Comparison of ENCODE assay signal across 8 cellular contexts in the genomic region with DNA sequence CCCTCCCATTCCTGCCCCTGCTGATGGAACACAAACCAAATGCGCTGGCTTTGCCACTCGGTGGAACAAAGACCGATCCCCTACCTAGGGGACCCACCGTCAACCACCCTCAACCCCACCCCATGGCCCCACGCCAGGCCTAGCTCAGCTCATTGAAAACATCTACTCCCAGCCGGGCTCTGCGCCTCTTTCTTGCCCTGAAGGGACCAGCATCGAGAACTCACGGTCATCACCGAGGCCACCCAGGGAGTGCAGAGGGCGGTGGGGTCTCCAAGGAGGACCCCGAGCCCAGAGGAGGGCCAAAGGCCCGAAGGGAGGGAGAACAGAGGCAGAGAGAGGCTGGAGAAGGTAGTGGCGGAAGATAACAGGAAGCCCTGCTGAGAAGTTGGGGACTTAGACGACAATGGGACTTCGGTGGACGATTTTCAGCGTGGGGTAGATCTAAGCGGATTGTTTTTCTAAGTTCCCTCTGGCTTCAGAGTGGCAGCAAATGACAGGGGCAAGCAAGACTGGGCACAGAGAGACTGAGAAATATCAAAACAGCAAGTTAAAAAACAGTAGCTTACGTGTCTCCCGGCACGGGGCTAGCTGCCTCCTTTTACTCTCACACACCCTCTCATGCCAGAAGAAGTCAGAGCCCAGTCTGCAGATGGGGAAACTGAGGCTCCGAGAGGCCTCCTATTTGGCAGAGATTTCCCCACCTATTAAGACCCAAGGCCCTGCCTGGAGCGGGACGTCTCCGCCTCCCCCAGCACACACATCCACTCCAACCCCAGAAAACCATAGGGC. TPM values are rescaled to one million over a fixed set of nuclear protein-coding genes. Genes with fewer than 3 reads are reported as not detected.
DNase-seq lines count a peak whose midpoint lies in the region; ATAC-seq and TF ChIP-seq lines count a peak whose summit lies in the region.

No MANE protein-coding gene starts in this region.

- POLR2A ChIA-PET in CD4-positive, alpha-beta T cell (lab: Charles Lee), result interaction anchor here (0.6 to 3.1 kb wide), 15 partner anchors 7 to 225 kb away, joined by 3 to 52 read pairs (median 4); partner anchors contain the start of genes HAPSTR1, LITAFD, PMM2 and TMEM186

- peak; percentile 4 for ATAC-seq in CD4-positive, alpha-beta T cell (ENCODE audit: poor library complexity)
- ATAC-seq in foreskin keratinocyte (no peak), GM19324 (IDR thresholded peaks at IDR 0.05; ENCODE audit: low FRiP score, unreplicated experiment) (no peak), HG03354 (IDR thresholded peaks at IDR 0.05; ENCODE audit: poor library complexity, severe bottlenecking, unreplicated experiment) (no peak)

- H3K27ac ChIP-seq in CD4-positive, alpha-beta T cell (ENCODE audit: low read depth, low read length), result peak overlapping the region; percentile 45
- H3K27ac ChIP-seq in HUES48 (ENCODE audit: low read depth, low read length) (peak overlapping the region; percentile 90), foreskin keratinocyte (peak overlapping the region; percentile 75), ovary (peak overlapping the region; percentile 77 to 88)

- CTCF ChIA-PET in CD4-positive, alpha-beta T cell (lab: Charles Lee), result interaction anchor here (1.0 to 4.1 kb wide), 3 partner anchors 12 to 70 kb away, joined by 3 to 24 read pairs (median 10); partner anchors contain the start of gene PMM2

- no peaks in the 10 kb centered on the region for H3K9me3 ChIP-seq in CD4-positive, alpha-beta T cell (ENCODE audit: control insufficient read depth, low read length)
- no peaks in the 10 kb centered on the region for H3K9me3 ChIP-seq in HUES48 (ENCODE audit: control insufficient read depth, insufficient read depth, low read length)
- no peaks in the 10 kb centered on the region for H3K9me3 ChIP-seq in ovary

- no peak for TF ChIP-seq EP300 in ovary (IDR thresholded peaks at IDR 0.05)

- WGBS in ovary, 3 donors, result 1 to 2% (median 2%) methylated on average over 26 of the region's 26 CpGs

- H3K27ac Mint-ChIP-seq in CD4-positive, alpha-beta T cell, result peak overlapping the region; percentile 85
- H3K27ac Mint-ChIP-seq in activated T-cell treated with anti-CD3 and anti-CD28 coated beads, Interleukin-2, amount 50 U/mL, for 24 hours, result peak overlapping the region; percentile 92

- peak overlapping the region; percentile 98 for H3K4me3 ChIP-seq in HUES48 (ENCODE audit: low read depth, low read length)
- H3K4me3 ChIP-seq in ovary, result peak overlapping the region; percentile 81

- H3K9me3 Mint-ChIP-seq in CD4-positive, alpha-beta T cell, result no peaks in the 10 kb centered on the region
- H3K9me3 Mint-ChIP-seq in activated T-cell treated with anti-CD3 and anti-CD28 coated beads, Interleukin-2, amount 50 U/mL, for 24 hours, result no peaks in the 10 kb centered on the region

- DNase-seq in CD4-positive, alpha-beta T cell, result peak in 4 of 10 experiments; percentile 15 to 26 (median 16)
- DNase-seq in activated T-cell treated with anti-CD3 and anti-CD28 coated beads, Interleukin-2, amount 50 U/mL, for 24 hours, result no peak
- DNase-seq in foreskin keratinocyte (no peak), ovary (peak; percentile 72 to 81 (median 78)), posterior vena cava (ENCODE audit: low spot score) (no peak)

- TF ChIP-seq POLR2A in ovary (IDR thresholded peaks at IDR 0.05), result no peak

- H3K27me3 ChIP-seq in CD4-positive, alpha-beta T cell (ENCODE audit: control insufficient read depth, insufficient read depth, low read length), result no peaks in the 10 kb centered on the region
- no peaks in the 10 kb centered on the region for H3K27me3 ChIP-seq in HUES48 (ENCODE audit: control insufficient read depth, insufficient read depth, low read length)
- no peaks in the 10 kb centered on the region for H3K27me3 ChIP-seq in foreskin keratinocyte
- no peaks in the 10 kb centered on the region for H3K27me3 ChIP-seq in ovary

- intact Hi-C loops in CD4-positive, alpha-beta T cell (cut with DNase I, micrococcal nuclease), result loop anchor here (1.0 to 10.0 kb wide), 6 partner anchors 50 to 1877 kb away; partner anchors contain the start of genes ABAT (in 1 of the 2), HAPSTR1 (in 1 of the 2), NUBP1 (in 1 of the 2) and PMM2 (in 1 of the 2)
- intact Hi-C loops in ovary (cut with DNase I), result loop anchor here in 1 of 4 donors (5.0 kb wide), 1 partner anchor 240 kb away; no protein-coding TSS in a partner anchor
- intact Hi-C loops in posterior vena cava (cut with DNase I), result loop anchor here in 1 of 2 donors (1.0 to 10.0 kb wide), 2 partner anchors 63 to 89 kb away; no protein-coding TSS in a partner anchor

- H3K4me1 Mint-ChIP-seq in CD4-positive, alpha-beta T cell (ENCODE audit: low read depth), result peaks cover 50% of the 10 kb centered on the region
- peaks cover 53% of the 10 kb centered on the region for H3K4me1 Mint-ChIP-seq in activated T-cell treated with anti-CD3 and anti-CD28 coated beads, Interleukin-2, amount 50 U/mL, for 24 hours (ENCODE audit: low read depth)

- H3K4me3 Mint-ChIP-seq in CD4-positive, alpha-beta T cell, result peak overlapping the region; percentile 95
- H3K4me3 Mint-ChIP-seq in activated T-cell treated with anti-CD3 and anti-CD28 coated beads, Interleukin-2, amount 50 U/mL, for 24 hours, result peak overlapping the region; percentile 89

- H3K36me3 ChIP-seq in HUES48 (ENCODE audit: control insufficient read depth, insufficient read depth, low read length) (peaks cover 6% of the 10 kb centered on the region), ovary (no peaks in the 10 kb centered on the region)

- peak overlapping the region; percentile 89 for H3K9ac ChIP-seq in HUES48 (ENCODE audit: low read depth, low read length)

- TF ChIP-seq CTCF in CD4-positive, alpha-beta T cell (IDR thresholded peaks at IDR 0.05), result no peak
- no peak for TF ChIP-seq CTCF in foreskin keratinocyte (conservative IDR thresholded peaks at IDR 0.05)
- no peak for TF ChIP-seq CTCF in ovary (IDR thresholded peaks at IDR 0.05)

- H3K36me3 Mint-ChIP-seq in CD4-positive, alpha-beta T cell (ENCODE audit: low read depth), result peaks cover 10% of the 10 kb centered on the region
- H3K36me3 Mint-ChIP-seq in activated T-cell treated with anti-CD3 and anti-CD28 coated beads, Interleukin-2, amount 50 U/mL, for 24 hours (ENCODE audit: low read depth), result peaks cover 24% of the 10 kb centered on the region

- H3K27me3 Mint-ChIP-seq in CD4-positive, alpha-beta T cell, result no peaks in the 10 kb centered on the region
- no peaks in the 10 kb centered on the region for H3K27me3 Mint-ChIP-seq in activated T-cell treated with anti-CD3 and anti-CD28 coated beads, Interleukin-2, amount 50 U/mL, for 24 hours

- peaks cover 41% of the 10 kb centered on the region for H3K4me1 ChIP-seq in HUES48 (ENCODE audit: control insufficient read depth, insufficient read depth, low read length)
- H3K4me1 ChIP-seq in foreskin keratinocyte, result peaks cover 13% of the 10 kb centered on the region
- H3K4me1 ChIP-seq in ovary (ENCODE audit: insufficient read depth), result peaks cover 21% of the 10 kb centered on the region

RNA-seq across cellular contexts. Expression of gene CARHSP1, which starts 1.1 kb away (rescaled TPM):
- 10 to 100 TPM; 25.5 to 27.8 TPM for total RNA-seq in CD4-positive, alpha-beta T cell
- total RNA-seq in foreskin keratinocyte, result 209 and 212 TPM in 2 replicates
- 285 and 287 TPM in 2 replicates for polyA plus RNA-seq in foreskin keratinocyte
- total RNA-seq in ovary, result 10 to 100 TPM; 65.0 to 94.3 (median 81.7) TPM
- polyA plus RNA-seq in ovary, result 100 to 1,000 TPM in 1 of 2 donors, 10 to 100 TPM in 1; 53.2 to 102 TPM
- total RNA-seq in posterior vena cava, result 10 to 100 TPM; 39.8 to 44.0 TPM

RNA-seq across cellular contexts. Expression of gene LITAFD, which starts 14.5 kb away (rescaled TPM):
- total RNA-seq in CD4-positive, alpha-beta T cell, result under 1 TPM in 1 of 2 experiments, not detected in 1; 0.60 TPM
- not detected in 2 replicates for total RNA-seq in foreskin keratinocyte
- polyA plus RNA-seq in foreskin keratinocyte, result not detected in 2 replicates
- not detected for total RNA-seq in ovary
- not detected for polyA plus RNA-seq in ovary
- total RNA-seq in posterior vena cava, result not detected

Comparison
In these comparisons a context has a peak if more than half of its experiments do, and no peak if none do; other contexts are left out.
1. DNase-seq: peak in ovary (5 of 5); none in activated T-cell treated with anti-CD3 and anti-CD28 coated beads, Interleukin-2, amount 50 U/mL, for 24 hours (single experiment), foreskin keratinocyte (0 of 2) and posterior vena cava (single experiment).
2. Peak in every context shown above with its lines, with median percentiles within 50 percentile points of each other: H3K27ac ChIP-seq.